ENCODE assay signal across 8 cellular contexts in the genomic region with DNA sequence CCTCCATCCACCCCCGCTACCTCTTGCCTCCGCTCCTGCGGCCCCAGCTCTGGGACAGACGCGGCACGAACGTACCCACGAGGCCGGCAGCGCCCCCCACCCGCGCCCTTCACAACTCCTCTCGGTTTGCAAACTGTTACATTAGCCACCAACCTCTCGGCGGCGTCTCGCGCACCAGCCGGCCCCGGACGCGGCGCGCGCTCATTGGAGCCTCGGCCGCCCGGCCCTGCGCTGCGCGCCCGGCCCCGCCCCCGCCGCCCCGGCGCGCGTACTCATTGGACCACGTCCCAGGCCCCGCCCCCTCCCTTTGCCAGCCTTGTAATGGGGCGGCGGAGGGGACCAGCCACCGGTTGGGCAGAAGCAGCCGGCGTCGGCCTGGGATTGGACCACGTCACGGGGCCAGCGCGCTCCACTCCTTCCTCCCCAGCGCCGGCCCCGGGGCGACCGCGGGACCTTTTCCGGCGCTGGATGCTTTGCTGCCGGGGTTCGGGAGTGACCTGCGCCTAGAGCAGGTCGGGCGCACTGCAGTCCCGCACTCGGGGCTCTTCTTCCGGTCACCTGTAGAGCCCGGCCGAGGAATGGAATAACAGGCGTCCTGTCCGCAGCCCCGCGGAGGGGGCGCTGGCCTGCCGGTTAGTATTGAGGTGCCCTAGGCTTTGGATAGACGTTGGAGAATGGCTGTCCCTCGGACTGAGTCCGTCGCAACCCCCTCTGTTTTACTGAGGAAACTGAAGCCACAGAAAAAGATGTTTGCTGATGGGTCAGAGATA. TPM values are rescaled to one million over a fixed set of nuclear protein-coding genes. Genes with fewer than 3 reads are reported as not detected.
DNase-seq lines count a peak whose midpoint lies in the region; ATAC-seq and TF ChIP-seq lines count a peak whose summit lies in the region.

A gene with protein sequence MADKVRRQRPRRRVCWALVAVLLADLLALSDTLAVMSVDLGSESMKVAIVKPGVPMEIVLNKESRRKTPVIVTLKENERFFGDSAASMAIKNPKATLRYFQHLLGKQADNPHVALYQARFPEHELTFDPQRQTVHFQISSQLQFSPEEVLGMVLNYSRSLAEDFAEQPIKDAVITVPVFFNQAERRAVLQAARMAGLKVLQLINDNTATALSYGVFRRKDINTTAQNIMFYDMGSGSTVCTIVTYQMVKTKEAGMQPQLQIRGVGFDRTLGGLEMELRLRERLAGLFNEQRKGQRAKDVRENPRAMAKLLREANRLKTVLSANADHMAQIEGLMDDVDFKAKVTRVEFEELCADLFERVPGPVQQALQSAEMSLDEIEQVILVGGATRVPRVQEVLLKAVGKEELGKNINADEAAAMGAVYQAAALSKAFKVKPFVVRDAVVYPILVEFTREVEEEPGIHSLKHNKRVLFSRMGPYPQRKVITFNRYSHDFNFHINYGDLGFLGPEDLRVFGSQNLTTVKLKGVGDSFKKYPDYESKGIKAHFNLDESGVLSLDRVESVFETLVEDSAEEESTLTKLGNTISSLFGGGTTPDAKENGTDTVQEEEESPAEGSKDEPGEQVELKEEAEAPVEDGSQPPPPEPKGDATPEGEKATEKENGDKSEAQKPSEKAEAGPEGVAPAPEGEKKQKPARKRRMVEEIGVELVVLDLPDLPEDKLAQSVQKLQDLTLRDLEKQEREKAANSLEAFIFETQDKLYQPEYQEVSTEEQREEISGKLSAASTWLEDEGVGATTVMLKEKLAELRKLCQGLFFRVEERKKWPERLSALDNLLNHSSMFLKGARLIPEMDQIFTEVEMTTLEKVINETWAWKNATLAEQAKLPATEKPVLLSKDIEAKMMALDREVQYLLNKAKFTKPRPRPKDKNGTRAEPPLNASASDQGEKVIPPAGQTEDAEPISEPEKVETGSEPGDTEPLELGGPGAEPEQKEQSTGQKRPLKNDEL (minus strand): TSS at position 206 of the 770 bp plus-strand sequence. CDS start 1,045 bp downstream, outside the sequence.

- peak within 1 kb of the TSS; percentile 93 for H2AFZ ChIP-seq in osteoblast (ENCODE audit: low read length)

- H4K20me1 ChIP-seq in osteoblast (ENCODE audit: insufficient read depth, low read length): peaks cover 15% of the 10 kb centered on the region

- H3K27me3 ChIP-seq in osteoblast (ENCODE audit: insufficient read depth, low read length) (no peaks in the 10 kb centered on the region), thoracic aorta (replicated peaks; ENCODE audit: insufficient read depth) (no peaks in the 10 kb centered on the region)

- H3K79me2 ChIP-seq in osteoblast (ENCODE audit: insufficient read depth, low read length): peaks cover 31% of the 10 kb centered on the region

- ATAC-seq in HG02588 (IDR thresholded peaks at IDR 0.05; ENCODE audit: unreplicated experiment): peak; percentile 90
- ATAC-seq in SK-N-SH treated with all-trans-retinoic acid at 6 μM for 48 hours: peak; percentile 94
- peak; percentile 95 to 96 for ATAC-seq in activated naive CD4-positive, alpha-beta T cell treated with anti-CD3 and anti-CD28 coated beads, Interleukin-2, amount 50 U/mL, for 72 hours
- ATAC-seq in thoracic aorta (ENCODE audit: insufficient number of reproducible peaks, low FRiP score, low read depth): peak; percentile 95

- H3K4me3 ChIP-seq in osteoblast (ENCODE audit: insufficient read depth, low read length) (peak within 1 kb of the TSS; percentile 94), thoracic aorta (peak within 1 kb of the TSS; percentile 81)

- peaks cover 32% of the 10 kb centered on the region for H3K36me3 ChIP-seq in osteoblast (ENCODE audit: insufficient read depth, low read length)
- H3K36me3 ChIP-seq in thoracic aorta: peaks cover 13% of the 10 kb centered on the region

- peak within 1 kb of the TSS; percentile 97 for H3K4me2 ChIP-seq in osteoblast (ENCODE audit: insufficient read depth, low read length)

- peak within 1 kb of the TSS; percentile 82 for H3K27ac ChIP-seq in osteoblast (ENCODE audit: low read depth, low read length)
- peak within 1 kb of the TSS; percentile 87 to 96 for H3K27ac ChIP-seq in thoracic aorta

- H3K9me3 Mint-ChIP-seq in activated naive CD4-positive, alpha-beta T cell treated with anti-CD3 and anti-CD28 coated beads, Interleukin-2, amount 50 U/mL, for 72 hours: no peaks in the 10 kb centered on the region

- TF ChIP-seq CTCF in GM10266 (IDR thresholded peaks at IDR 0.05; ENCODE audit: control insufficient read depth, insufficient read depth, low read depth, missing control alignments) (peak; percentile 28), osteoblast (IDR thresholded peaks at IDR 0.05; ENCODE audit: extremely low read depth, low read depth, low read length) (no peak), thoracic aorta (IDR thresholded peaks at IDR 0.05) (no peak)

- DNase-seq in GM10266 (ENCODE audit: extremely low spot score): peak; percentile 99
- peak; percentile 96 for DNase-seq in NCI-H1092 (lab: John Stamatoyannopoulos, UW)
- peak; percentile 99 for DNase-seq in activated naive CD4-positive, alpha-beta T cell treated with anti-CD3 and anti-CD28 coated beads, Interleukin-2, amount 50 U/mL, for 72 hours (ENCODE audit: low spot score in 2 of 2)
- peak; percentile 97 for DNase-seq in glomerular visceral epithelial cell (ENCODE audit: extremely low spot score)
- peak; percentile 100 for DNase-seq in osteoblast (ENCODE audit: insufficient read length, low spot score, missing footprints)
- DNase-seq in thoracic aorta (ENCODE audit: low spot score): peak; percentile 96

- H3K4me1 ChIP-seq in osteoblast (ENCODE audit: insufficient read depth, low read length): peaks cover 18% of the 10 kb centered on the region
- peaks cover 16 to 25% of the 10 kb centered on the region in 2 donors for H3K4me1 ChIP-seq in thoracic aorta (ENCODE audit: control insufficient read depth in 1 of 2, low read depth in 2 of 2)

- peaks cover 41 to 48% of the 10 kb centered on the region in 2 donors for H3K36me3 Mint-ChIP-seq in activated naive CD4-positive, alpha-beta T cell treated with anti-CD3 and anti-CD28 coated beads, Interleukin-2, amount 50 U/mL, for 72 hours

- peak within 1 kb of the TSS; percentile 91 to 99 for H3K27ac Mint-ChIP-seq in activated naive CD4-positive, alpha-beta T cell treated with anti-CD3 and anti-CD28 coated beads, Interleukin-2, amount 50 U/mL, for 72 hours

- H3K9me3 ChIP-seq in osteoblast (ENCODE audit: low read depth, low read length) (no peaks in the 10 kb centered on the region), thoracic aorta (no peaks in the 10 kb centered on the region)

TF ChIP-seq in SK-N-SH treated with all-trans-retinoic acid at 6 μM for 48 hours, 23 proteins besides CTCF, POLR2A, EP300 and RAD21:
- TF ChIP-seq ZNF565 (CRISPR knock-in tag; conservative IDR thresholded peaks at IDR 0.05; ENCODE audit: low read depth) (no peak), ZC3H10 (CRISPR knock-in tag; IDR thresholded peaks at IDR 0.05) (no peak), TCF4 (CRISPR knock-in tag; IDR thresholded peaks at IDR 0.05; ENCODE audit: borderline replicate concordance) (no peak), ZNF70 (CRISPR knock-in tag; IDR thresholded peaks at IDR 0.05) (no peak), ZNF8 (CRISPR knock-in tag; IDR thresholded peaks at IDR 0.05) (no peak), ESRRG (CRISPR knock-in tag; IDR thresholded peaks at IDR 0.05) (no peak), ISL1 (CRISPR knock-in tag; IDR thresholded peaks at IDR 0.05) (no peak)
- TF ChIP-seq, protein P1, sequence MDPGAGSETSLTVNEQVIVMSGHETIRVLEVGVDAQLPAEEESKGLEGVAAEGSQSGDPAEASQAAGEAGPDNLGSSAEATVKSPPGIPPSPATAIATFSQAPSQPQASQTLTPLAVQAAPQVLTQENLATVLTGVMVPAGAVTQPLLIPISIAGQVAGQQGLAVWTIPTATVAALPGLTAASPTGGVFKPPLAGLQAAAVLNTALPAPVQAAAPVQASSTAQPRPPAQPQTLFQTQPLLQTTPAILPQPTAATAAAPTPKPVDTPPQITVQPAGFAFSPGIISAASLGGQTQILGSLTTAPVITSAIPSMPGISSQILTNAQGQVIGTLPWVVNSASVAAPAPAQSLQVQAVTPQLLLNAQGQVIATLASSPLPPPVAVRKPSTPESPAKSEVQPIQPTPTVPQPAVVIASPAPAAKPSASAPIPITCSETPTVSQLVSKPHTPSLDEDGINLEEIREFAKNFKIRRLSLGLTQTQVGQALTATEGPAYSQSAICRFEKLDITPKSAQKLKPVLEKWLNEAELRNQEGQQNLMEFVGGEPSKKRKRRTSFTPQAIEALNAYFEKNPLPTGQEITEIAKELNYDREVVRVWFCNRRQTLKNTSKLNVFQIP (CRISPR knock-in tag; IDR thresholded peaks at IDR 0.05; ENCODE audit: borderline replicate concordance, low read depth): no peak
- TF ChIP-seq, protein P2, sequence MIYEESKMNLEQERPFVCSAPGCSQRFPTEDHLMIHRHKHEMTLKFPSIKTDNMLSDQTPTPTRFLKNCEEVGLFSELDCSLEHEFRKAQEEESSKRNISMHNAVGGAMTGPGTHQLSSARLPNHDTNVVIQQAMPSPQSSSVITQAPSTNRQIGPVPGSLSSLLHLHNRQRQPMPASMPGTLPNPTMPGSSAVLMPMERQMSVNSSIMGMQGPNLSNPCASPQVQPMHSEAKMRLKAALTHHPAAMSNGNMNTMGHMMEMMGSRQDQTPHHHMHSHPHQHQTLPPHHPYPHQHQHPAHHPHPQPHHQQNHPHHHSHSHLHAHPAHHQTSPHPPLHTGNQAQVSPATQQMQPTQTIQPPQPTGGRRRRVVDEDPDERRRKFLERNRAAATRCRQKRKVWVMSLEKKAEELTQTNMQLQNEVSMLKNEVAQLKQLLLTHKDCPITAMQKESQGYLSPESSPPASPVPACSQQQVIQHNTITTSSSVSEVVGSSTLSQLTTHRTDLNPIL (CRISPR knock-in tag; IDR thresholded peaks at IDR 0.05; ENCODE audit: low read depth): no peak
- TF ChIP-seq, protein P3, sequence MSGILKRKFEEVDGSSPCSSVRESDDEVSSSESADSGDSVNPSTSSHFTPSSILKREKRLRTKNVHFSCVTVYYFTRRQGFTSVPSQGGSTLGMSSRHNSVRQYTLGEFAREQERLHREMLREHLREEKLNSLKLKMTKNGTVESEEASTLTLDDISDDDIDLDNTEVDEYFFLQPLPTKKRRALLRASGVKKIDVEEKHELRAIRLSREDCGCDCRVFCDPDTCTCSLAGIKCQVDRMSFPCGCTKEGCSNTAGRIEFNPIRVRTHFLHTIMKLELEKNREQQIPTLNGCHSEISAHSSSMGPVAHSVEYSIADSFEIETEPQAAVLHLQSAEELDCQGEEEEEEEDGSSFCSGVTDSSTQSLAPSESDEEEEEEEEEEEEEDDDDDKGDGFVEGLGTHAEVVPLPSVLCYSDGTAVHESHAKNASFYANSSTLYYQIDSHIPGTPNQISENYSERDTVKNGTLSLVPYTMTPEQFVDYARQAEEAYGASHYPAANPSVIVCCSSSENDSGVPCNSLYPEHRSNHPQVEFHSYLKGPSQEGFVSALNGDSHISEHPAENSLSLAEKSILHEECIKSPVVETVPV (CRISPR knock-in tag; IDR thresholded peaks at IDR 0.05): no peak
TF ChIP-seq in SK-N-SH treated with all-trans-retinoic acid at 6 μM for 48 hours: peak in this region for 0.

RNA-seq across cellular contexts. Expression of the gene that starts here (rescaled TPM):
- 100 to 1,000 TPM in 1 of 2 donors, 10 to 100 TPM in 1; 71.7 to 117 TPM for total RNA-seq in activated naive CD4-positive, alpha-beta T cell treated with anti-CD3 and anti-CD28 coated beads, Interleukin-2, amount 50 U/mL, for 72 hours
- total RNA-seq in osteoblast (94.9 and 117 TPM in 2 replicates), thoracic aorta (100 to 1,000 TPM in 1 of 2 donors, 10 to 100 TPM in 1; 94.1 to 140 TPM)

Comparison
In these comparisons a context has a peak if more than half of its experiments do, and no peak if none do; other contexts are left out.
1. Peak in every context shown above with its lines: DNase-seq, ATAC-seq, H3K4me3 ChIP-seq and H3K27ac ChIP-seq.